Comparison of ENCODE assay signal across 8 cellular contexts in the genomic region with DNA sequence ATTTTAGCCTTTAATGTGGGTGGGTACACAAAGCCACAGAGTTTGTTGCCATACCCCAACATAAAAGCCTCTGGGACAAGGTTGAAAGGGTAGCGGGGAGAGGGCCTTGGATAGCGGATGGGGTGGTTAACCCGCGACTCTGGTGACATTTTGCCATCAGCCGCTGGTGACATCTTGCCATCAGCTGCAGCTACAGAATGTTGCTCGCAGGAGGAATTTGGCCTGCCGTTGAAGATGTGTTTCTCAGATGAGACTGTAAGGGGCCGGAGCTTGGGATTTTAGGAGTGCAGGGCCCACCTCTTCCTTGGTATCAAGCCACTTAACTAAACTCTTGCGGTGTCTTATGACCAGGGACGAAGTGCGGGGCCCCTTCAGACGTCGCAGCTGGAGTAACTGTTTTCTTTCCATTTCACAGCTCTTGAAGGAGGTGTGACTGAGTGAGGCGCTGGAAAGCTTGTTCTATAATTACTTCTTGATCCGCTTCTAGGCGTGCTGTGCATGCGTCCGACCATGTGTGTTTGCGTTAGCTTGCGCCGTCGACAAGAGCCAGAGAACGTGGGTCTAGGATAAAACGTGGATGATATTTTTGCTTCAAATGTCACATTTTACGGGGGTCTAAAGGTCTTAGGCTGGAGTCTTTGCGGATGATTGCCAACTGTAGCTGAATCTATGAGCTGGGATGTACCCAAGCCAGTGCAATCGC. TPM values are rescaled to one million over a fixed set of nuclear protein-coding genes. Genes with fewer than 3 reads are reported as not detected.
DNase-seq lines count a peak whose midpoint lies in the region; ATAC-seq, FAIRE-seq and TF ChIP-seq lines count a peak whose summit lies in the region.

No MANE protein-coding gene starts in this region.

- H3K9me3 ChIP-seq in mesenchymal stem cell (ENCODE audit: control insufficient read depth, low read length), result peaks cover 29% of the 10 kb centered on the region

- H3K27ac Mint-ChIP-seq in activated naive CD4-positive, alpha-beta T cell treated with anti-CD3 and anti-CD28 coated beads, Interleukin-2, amount 50 U/mL, for 24 hours, result no peak overlapping the region
- H3K27ac Mint-ChIP-seq in MCF 10A (ENCODE audit: low read depth, unreplicated experiment), result no peak overlapping the region

- peaks cover 24% of the 10 kb centered on the region for H3K27me3 Mint-ChIP-seq in activated naive CD4-positive, alpha-beta T cell treated with anti-CD3 and anti-CD28 coated beads, Interleukin-2, amount 50 U/mL, for 24 hours
- H3K27me3 Mint-ChIP-seq in MCF 10A (ENCODE audit: insufficient read depth, unreplicated experiment), result no peaks in the 10 kb centered on the region

- ATAC-seq in GM21528 (IDR thresholded peaks at IDR 0.05; ENCODE audit: low FRiP score, unreplicated experiment) (no peak), HG03432 (IDR thresholded peaks at IDR 0.05; ENCODE audit: unreplicated experiment) (no peak)

- H3K4me3 Mint-ChIP-seq in activated naive CD4-positive, alpha-beta T cell treated with anti-CD3 and anti-CD28 coated beads, Interleukin-2, amount 50 U/mL, for 24 hours, result peak overlapping the region; percentile 81
- H3K4me3 Mint-ChIP-seq in MCF 10A (ENCODE audit: unreplicated experiment), result peak overlapping the region; percentile 81

- no peak overlapping the region for H4K91ac ChIP-seq in mesenchymal stem cell (ENCODE audit: low read length)

- peak overlapping the region in 1 of 2 experiments; percentile 88 for H3K18ac ChIP-seq in mesenchymal stem cell (ENCODE audit: low read depth in 1 of 2, low read length in 2 of 2)

- peaks cover 2 to 10% of the 10 kb centered on the region in 2 experiments for H3K36me3 ChIP-seq in mesenchymal stem cell (ENCODE audit: control insufficient read depth in 1 of 2, insufficient read depth in 2 of 2, low read depth in 1 of 2, low read length in 2 of 2)

- H2AK5ac ChIP-seq in mesenchymal stem cell (ENCODE audit: low read length, severe bottlenecking), result no peak overlapping the region

- H3K4ac ChIP-seq in mesenchymal stem cell (ENCODE audit: low read depth in 1 of 2, low read length in 2 of 2), result no peak overlapping the region

- peak overlapping the region in 1 of 2 experiments; percentile 34 for H3K23ac ChIP-seq in mesenchymal stem cell (ENCODE audit: low read length in 2 of 2)

- peaks cover 2% of the 10 kb centered on the region for H3K79me1 ChIP-seq in mesenchymal stem cell (replicated peaks; ENCODE audit: low read length, poor library complexity, severe bottlenecking)

- H3K4me2 ChIP-seq in mesenchymal stem cell (ENCODE audit: low read length, poor library complexity, severe bottlenecking), result peak overlapping the region; percentile 96

- peak overlapping the region; percentile 33 for H2AFZ ChIP-seq in mesenchymal stem cell (ENCODE audit: low read depth, low read length)

- peak; percentile 56 for FAIRE-seq in urothelium cell line (lab: Jason Lieb, UNC)

- peak overlapping the region; percentile 67 to 81 for H3K4me3 ChIP-seq in mesenchymal stem cell (ENCODE audit: insufficient read depth in 1 of 2, low read depth in 1 of 2, low read length in 2 of 2)

- no peak for TF ChIP-seq CTCF in MCF 10A (IDR thresholded peaks at IDR 0.05; ENCODE audit: unreplicated experiment)

- H3K9me3 Mint-ChIP-seq in activated naive CD4-positive, alpha-beta T cell treated with anti-CD3 and anti-CD28 coated beads, Interleukin-2, amount 50 U/mL, for 24 hours, result no peaks in the 10 kb centered on the region
- H3K9me3 Mint-ChIP-seq in MCF 10A (ENCODE audit: unreplicated experiment), result peaks cover 14% of the 10 kb centered on the region

- H3K27ac ChIP-seq in mesenchymal stem cell (ENCODE audit: low read length, poor library complexity, severe bottlenecking), result no peak overlapping the region

- no peak overlapping the region for H2BK120ac ChIP-seq in mesenchymal stem cell (ENCODE audit: low read depth, low read length)

- no peak overlapping the region for H3K14ac ChIP-seq in mesenchymal stem cell (ENCODE audit: low read length in 2 of 2)

- intact Hi-C loops in MCF 10A (cut with micrococcal nuclease), result loop anchor here (2.0 to 5.0 kb wide), 2 partner anchors 21 to 39 kb away; no protein-coding TSS in a partner anchor

- BruUV-seq in MCF 10A (replicated peaks; lab: Mats Ljungman, UMichigan), result no TSS peak

- 39% methylated on average over 27 of the region's 27 CpGs for WGBS in mesenchymal stem cell

- H3K27me3 ChIP-seq in mesenchymal stem cell (ENCODE audit: control insufficient read depth in 1 of 2, insufficient read depth in 1 of 2, low read length in 2 of 2), result peaks cover 21 to 37% of the 10 kb centered on the region in 2 experiments

- CTCF ChIA-PET in MCF 10A (lab: Yijun Ruan, JAX), result interaction anchor here (0.7 to 1.4 kb wide), 2 partner anchors 23 to 204 kb away, joined by 3 to 5 read pairs; no protein-coding TSS in a partner anchor

- H3K4me1 Mint-ChIP-seq in activated naive CD4-positive, alpha-beta T cell treated with anti-CD3 and anti-CD28 coated beads, Interleukin-2, amount 50 U/mL, for 24 hours, result peaks cover 5% of the 10 kb centered on the region
- H3K4me1 Mint-ChIP-seq in MCF 10A (ENCODE audit: insufficient read depth, unreplicated experiment), result peaks cover 16% of the 10 kb centered on the region

- no peak overlapping the region for H2BK15ac ChIP-seq in mesenchymal stem cell (ENCODE audit: low read depth, poor library complexity, severe bottlenecking)

- H2BK5ac ChIP-seq in mesenchymal stem cell (ENCODE audit: low read depth, low read length, poor library complexity, severe bottlenecking), result no peak overlapping the region

- no peak for DNase-seq in activated naive CD4-positive, alpha-beta T cell treated with Interleukin-2 at 50 U/mL for 16 hours
- DNase-seq in MCF 10A (ENCODE audit: unreplicated experiment), result no peak
- no peak for DNase-seq in mesenchymal stem cell
- DNase-seq in urothelium cell line (ENCODE audit: low spot score), result no peak
- DNase-seq in NCI-H2029 treated with DMSO at 0.1 percent for 48 hours (lab: John Stamatoyannopoulos, UW), result no peak

- POLR2A ChIA-PET in MCF 10A (lab: Yijun Ruan, JAX), result interaction anchor here (0.9 to 4.6 kb wide), 6 partner anchors 8 to 149 kb away, joined by 3 to 30 read pairs (median 4); no protein-coding TSS in a partner anchor

- H2BK12ac ChIP-seq in mesenchymal stem cell (ENCODE audit: low read length in 2 of 2), result no peak overlapping the region

- peak overlapping the region; percentile 63 for H3K9ac ChIP-seq in mesenchymal stem cell (ENCODE audit: low read length)

- peaks cover 4% of the 10 kb centered on the region for H3K36me3 Mint-ChIP-seq in activated naive CD4-positive, alpha-beta T cell treated with anti-CD3 and anti-CD28 coated beads, Interleukin-2, amount 50 U/mL, for 24 hours
- H3K36me3 Mint-ChIP-seq in MCF 10A (ENCODE audit: insufficient read depth, unreplicated experiment), result peaks cover 24% of the 10 kb centered on the region

- peak overlapping the region; percentile 52 for H4K8ac ChIP-seq in mesenchymal stem cell (ENCODE audit: low read length)

- H3K4me1 ChIP-seq in mesenchymal stem cell (ENCODE audit: control insufficient read depth, insufficient read depth, low read depth, low read length), result peaks cover 13% of the 10 kb centered on the region

RNA-seq across cellular contexts. Expression of a gene that starts 0.8 kb away (rescaled TPM):
- total RNA-seq in MCF 10A (2022), result 1.7 and 2.6 TPM in 2 replicates
- 0.15 TPM for polyA plus RNA-seq in mesenchymal stem cell (2013, experiment 1 of 2)
- 0.36 TPM for polyA plus RNA-seq in mesenchymal stem cell (2013, experiment 2 of 2)
